ENCODE assay signal across 13 cellular contexts in genomic region chr17:64653325-64653984, GRCh38. TPM values are rescaled to one million over a fixed set of nuclear protein-coding genes. Genes with fewer than 3 reads are reported as not detected.
A peak's percentile ranks its signal among the peaks of the same experiment; 100 is the strongest.
DNase-seq lines count a peak whose midpoint lies in the region; ATAC-seq, FAIRE-seq and TF ChIP-seq lines count a peak whose summit lies in the region.
"Had no signal": no experiment of that assay in that cellular context is flagged by ENCODE, and none has a peak within 500 bp of the region (broad histone marks: within the 10 kb centered on the region; RNA-seq: fewer than 3 reads in every experiment).

No MANE protein-coding gene starts in this region.

- H3K27ac ChIP-seq in GM23248 (peak overlapping the region; percentile 84), mesodermal cell (ENCODE audit: low read depth, low read length, severe bottlenecking) (peak overlapping the region; percentile 17)
- H3K27ac ChIP-seq: dorsolateral prefrontal cortex had no signal

- 28% methylated on average over 6 of the region's 6 CpGs for WGBS in GM23248 (ENCODE audit: low coverage in 1 of 2, low lambda C conversion rate in 2 of 2, missing lambda C conversion rate in 2 of 2), 2 experiments
- WGBS in mesodermal cell (ENCODE audit: insufficient coverage in 2 of 2), 2 experiments, result 90 to 92% methylated on average over 3 to 4 of the region's 6 CpGs

- H3K4me1 ChIP-seq in GM23248 (ENCODE audit: insufficient read depth), result peaks cover 76% of the 10 kb centered on the region
- H3K4me1 ChIP-seq in mesodermal cell (ENCODE audit: control insufficient read depth, insufficient read depth, low read length, poor library complexity, severe bottlenecking), result peaks cover 23% of the 10 kb centered on the region

- peaks cover 100% of the 10 kb centered on the region for H3K79me2 ChIP-seq in GM23248 (ENCODE audit: insufficient read depth)

- H3K9me3 ChIP-seq in GM23248 (ENCODE audit: low read depth) (no peaks in the 10 kb centered on the region), mesodermal cell (ENCODE audit: control insufficient read depth, low read length) (no peaks in the 10 kb centered on the region)

- ATAC-seq in HG03469 (IDR thresholded peaks at IDR 0.05; ENCODE audit: unreplicated experiment) (no peak), HG02623 (IDR thresholded peaks at IDR 0.05; ENCODE audit: unreplicated experiment) (no peak), GM21367 (IDR thresholded peaks at IDR 0.05; ENCODE audit: unreplicated experiment) (no peak)

- H3F3A ChIP-seq in GM23248 (ENCODE audit: insufficient read depth), result peaks cover 84% of the 10 kb centered on the region

- no peak overlapping the region for H2AFZ ChIP-seq in GM23248

- DNase-seq in GM23248 (peak; percentile 67), MV-4-11 (lab: John Stamatoyannopoulos, UW) (peak; percentile 34), bronchial epithelial cell (ENCODE audit: low read depth) (peak; percentile 62), AG08395 (ENCODE audit: low spot score) (no peak)
- DNase-seq: activated gamma-delta T cell treated with Interleukin-2 at 50 U/mL for 16 hours, COR-L47, dorsolateral prefrontal cortex, midbrain, SIG-M5 had no signal

- peak overlapping the region; percentile 63 for H3K4me3 ChIP-seq in GM23248
- H3K4me3 ChIP-seq in bronchial epithelial cell (ENCODE audit: low read depth, low read length), result no peak overlapping the region
- peak overlapping the region; percentile 20 for H3K4me3 ChIP-seq in mesodermal cell (ENCODE audit: extremely low read depth, insufficient read depth, low read length, poor library complexity, severe bottlenecking)
- H3K4me3 ChIP-seq: dorsolateral prefrontal cortex had no signal

- H3K36me3 ChIP-seq in GM23248 (ENCODE audit: low read depth) (peaks cover 9% of the 10 kb centered on the region; the same call in 1 of the 2 replicates), bronchial epithelial cell (ENCODE audit: control insufficient read depth, insufficient read depth, low read length) (no peaks in the 10 kb centered on the region), mesodermal cell (ENCODE audit: control insufficient read depth, insufficient read depth, low read length) (peaks cover 62% of the 10 kb centered on the region)

- peaks cover 6% of the 10 kb centered on the region for H4K20me1 ChIP-seq in GM23248 (ENCODE audit: insufficient read depth)

- in situ Hi-C loops in GM23248 (cut with MboI), result no loop called here

- H3K9me2 ChIP-seq in GM23248 (ENCODE audit: insufficient read depth), result no peaks in the 10 kb centered on the region

- no peak for FAIRE-seq in bronchial epithelial cell (lab: Jason Lieb, UNC)

- H3K4me2 ChIP-seq in GM23248 (ENCODE audit: unreplicated experiment), result peak overlapping the region; percentile 78

- H3K27me3 ChIP-seq in GM23248 (replicated peaks; ENCODE audit: insufficient read depth) (no peaks in the 10 kb centered on the region), bronchial epithelial cell (ENCODE audit: control insufficient read depth, insufficient read depth, low read length) (no peaks in the 10 kb centered on the region)
- H3K27me3 ChIP-seq: dorsolateral prefrontal cortex had no signal

- no peak for TF ChIP-seq CTCF in bronchial epithelial cell (IDR thresholded peaks at IDR 0.05; ENCODE audit: insufficient read depth, low read length, severe bottlenecking)

- H3K9ac ChIP-seq in GM23248, result peak overlapping the region; percentile 64

RNA-seq across cellular contexts. Expression of gene SMURF2, which starts 8.7 kb away (rescaled TPM):
- 157 and 159 TPM in 2 replicates for total RNA-seq in GM23248 (2014; rRNA removed; shearing (Covaris generic))
- 50.8 and 54.3 TPM in 2 replicates for polyA plus RNA-seq in GM23248 (2016; fragmentation: Nextera tagmentation; extraction: Ambion mirVana)
- total RNA-seq in bronchial epithelial cell, result 40.6 and 52.4 TPM in 2 replicates
- 177 TPM for polyA plus RNA-seq in mesodermal cell (2013, experiment 1 of 2)
- polyA plus RNA-seq in mesodermal cell (2013, experiment 2 of 2), result 184 TPM
